In the genomic region with DNA sequence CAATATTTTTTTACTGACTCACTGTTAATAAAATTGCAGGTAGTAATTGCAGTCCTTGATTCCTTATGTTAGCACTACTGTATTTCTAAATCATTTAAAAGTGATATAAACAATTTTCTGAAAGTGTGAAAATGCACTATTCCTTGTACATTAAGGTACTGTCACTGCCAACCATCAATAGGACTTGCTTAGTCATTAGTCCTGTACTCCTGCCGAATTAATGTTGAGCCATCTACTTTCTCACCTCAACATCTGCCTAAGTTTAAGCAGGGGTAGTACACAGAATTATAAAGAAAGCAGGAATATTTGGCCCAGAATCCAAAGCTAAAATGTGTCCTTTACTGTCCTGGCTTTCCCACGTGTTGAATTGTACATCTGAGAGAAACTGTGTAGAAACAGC, we compare ENCODE assay signal across 1 cellular context.
TF ChIP-seq lines count a peak whose summit lies in the region.

No MANE protein-coding gene starts in this region.

TF ChIP-seq in GM23338, 12 proteins besides CTCF, POLR2A, EP300 and RAD21 (continued from another document):
- TF ChIP-seq, protein P1, sequence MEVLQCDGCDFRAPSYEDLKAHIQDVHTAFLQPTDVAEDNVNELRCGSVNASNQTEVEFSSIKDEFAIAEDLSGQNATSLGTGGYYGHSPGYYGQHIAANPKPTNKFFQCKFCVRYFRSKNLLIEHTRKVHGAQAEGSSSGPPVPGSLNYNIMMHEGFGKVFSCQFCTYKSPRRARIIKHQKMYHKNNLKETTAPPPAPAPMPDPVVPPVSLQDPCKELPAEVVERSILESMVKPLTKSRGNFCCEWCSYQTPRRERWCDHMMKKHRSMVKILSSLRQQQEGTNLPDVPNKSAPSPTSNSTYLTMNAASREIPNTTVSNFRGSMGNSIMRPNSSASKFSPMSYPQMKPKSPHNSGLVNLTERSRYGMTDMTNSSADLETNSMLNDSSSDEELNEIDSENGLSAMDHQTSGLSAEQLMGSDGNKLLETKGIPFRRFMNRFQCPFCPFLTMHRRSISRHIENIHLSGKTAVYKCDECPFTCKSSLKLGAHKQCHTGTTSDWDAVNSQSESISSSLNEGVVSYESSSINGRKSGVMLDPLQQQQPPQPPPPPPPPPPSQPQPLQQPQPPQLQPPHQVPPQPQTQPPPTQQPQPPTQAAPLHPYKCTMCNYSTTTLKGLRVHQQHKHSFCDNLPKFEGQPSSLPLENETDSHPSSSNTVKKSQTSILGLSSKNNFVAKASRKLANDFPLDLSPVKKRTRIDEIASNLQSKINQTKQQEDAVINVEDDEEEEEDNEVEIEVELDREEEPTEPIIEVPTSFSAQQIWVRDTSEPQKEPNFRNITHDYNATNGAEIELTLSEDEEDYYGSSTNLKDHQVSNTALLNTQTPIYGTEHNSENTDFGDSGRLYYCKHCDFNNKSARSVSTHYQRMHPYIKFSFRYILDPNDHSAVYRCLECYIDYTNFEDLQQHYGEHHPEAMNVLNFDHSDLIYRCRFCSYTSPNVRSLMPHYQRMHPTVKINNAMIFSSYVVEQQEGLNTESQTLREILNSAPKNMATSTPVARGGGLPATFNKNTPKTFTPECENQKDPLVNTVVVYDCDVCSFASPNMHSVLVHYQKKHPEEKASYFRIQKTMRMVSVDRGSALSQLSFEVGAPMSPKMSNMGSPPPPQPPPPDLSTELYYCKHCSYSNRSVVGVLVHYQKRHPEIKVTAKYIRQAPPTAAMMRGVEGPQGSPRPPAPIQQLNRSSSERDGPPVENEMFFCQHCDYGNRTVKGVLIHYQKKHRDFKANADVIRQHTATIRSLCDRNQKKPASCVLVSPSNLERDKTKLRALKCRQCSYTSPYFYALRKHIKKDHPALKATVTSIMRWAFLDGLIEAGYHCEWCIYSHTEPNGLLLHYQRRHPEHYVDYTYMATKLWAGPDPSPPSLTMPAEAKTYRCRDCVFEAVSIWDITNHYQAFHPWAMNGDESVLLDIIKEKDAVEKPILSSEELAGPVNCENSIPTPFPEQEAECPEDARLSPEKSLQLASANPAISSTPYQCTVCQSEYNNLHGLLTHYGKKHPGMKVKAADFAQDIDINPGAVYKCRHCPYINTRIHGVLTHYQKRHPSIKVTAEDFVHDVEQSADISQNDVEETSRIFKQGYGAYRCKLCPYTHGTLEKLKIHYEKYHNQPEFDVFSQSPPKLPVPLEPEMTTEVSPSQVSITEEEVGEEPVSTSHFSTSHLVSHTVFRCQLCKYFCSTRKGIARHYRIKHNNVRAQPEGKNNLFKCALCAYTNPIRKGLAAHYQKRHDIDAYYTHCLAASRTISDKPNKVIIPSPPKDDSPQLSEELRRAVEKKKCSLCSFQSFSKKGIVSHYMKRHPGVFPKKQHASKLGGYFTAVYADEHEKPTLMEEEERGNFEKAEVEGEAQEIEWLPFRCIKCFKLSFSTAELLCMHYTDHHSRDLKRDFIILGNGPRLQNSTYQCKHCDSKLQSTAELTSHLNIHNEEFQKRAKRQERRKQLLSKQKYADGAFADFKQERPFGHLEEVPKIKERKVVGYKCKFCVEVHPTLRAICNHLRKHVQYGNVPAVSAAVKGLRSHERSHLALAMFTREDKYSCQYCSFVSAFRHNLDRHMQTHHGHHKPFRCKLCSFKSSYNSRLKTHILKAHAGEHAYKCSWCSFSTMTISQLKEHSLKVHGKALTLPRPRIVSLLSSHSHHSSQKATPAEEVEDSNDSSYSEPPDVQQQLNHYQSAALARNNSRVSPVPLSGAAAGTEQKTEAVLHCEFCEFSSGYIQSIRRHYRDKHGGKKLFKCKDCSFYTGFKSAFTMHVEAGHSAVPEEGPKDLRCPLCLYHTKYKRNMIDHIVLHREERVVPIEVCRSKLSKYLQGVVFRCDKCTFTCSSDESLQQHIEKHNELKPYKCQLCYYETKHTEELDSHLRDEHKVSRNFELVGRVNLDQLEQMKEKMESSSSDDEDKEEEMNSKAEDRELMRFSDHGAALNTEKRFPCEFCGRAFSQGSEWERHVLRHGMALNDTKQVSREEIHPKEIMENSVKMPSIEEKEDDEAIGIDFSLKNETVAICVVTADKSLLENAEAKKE (CRISPR knock-in tag; IDR thresholded peaks at IDR 0.05), result no peak
- TF ChIP-seq POLR2AphosphoS5 (IDR thresholded peaks at IDR 0.05; ENCODE audit: low read depth) (no peak), ZNF114 (CRISPR knock-in tag; IDR thresholded peaks at IDR 0.05) (no peak), NANOG (IDR thresholded peaks at IDR 0.05; ENCODE audit: borderline replicate concordance) (no peak), JUNB (IDR thresholded peaks at IDR 0.05; ENCODE audit: unreplicated experiment) (no peak), STAT1 (IDR thresholded peaks at IDR 0.05; ENCODE audit: unreplicated experiment) (no peak), CREB1 (CRISPR knock-in tag; IDR thresholded peaks at IDR 0.05; ENCODE audit: low read depth) (no peak)
